11 cellular contexts compared by ENCODE assay signal in genomic region chr12:105740970-105741725, GRCh38.
A peak's percentile ranks its signal among the peaks of the same experiment; 100 is the strongest.
DNase-seq lines count a peak whose midpoint lies in the region; ATAC-seq and TF ChIP-seq lines count a peak whose summit lies in the region.
"Had no signal": no experiment of that assay in that cellular context is flagged by ENCODE, and none has a peak within 500 bp of the region (broad histone marks: within the 10 kb centered on the region; RNA-seq: fewer than 3 reads in every experiment).

No MANE protein-coding gene starts in this region.

- H3K9me3 Mint-ChIP-seq in CD14-positive monocyte: peaks cover 0 to 3% (median 0%) of the 10 kb centered on the region in 7 donors
- H3K9me3 Mint-ChIP-seq: activated T-cell treated with anti-CD3 and anti-CD28 coated beads, Interleukin-2, amount 50 U/mL, for 24 hours had no signal

- no peak overlapping the region for H3K27ac ChIP-seq in OCI-LY3 (ENCODE audit: low read length)
- no peak overlapping the region for H3K27ac ChIP-seq in Karpas-422 (ENCODE audit: low read length)

- in situ Hi-C loops in G401 (cut with HindIII; ENCODE audit: low sequenced_read_pairs): no loop called here

- H3K9ac ChIP-seq in OCI-LY3 (ENCODE audit: low read length) (no peak overlapping the region), Karpas-422 (ENCODE audit: low read length) (no peak overlapping the region)

- H3K27me3 Mint-ChIP-seq in CD14-positive monocyte (ENCODE audit: low read depth in 3 of 3): peaks cover 0 to 1% (median 0%) of the 10 kb centered on the region in 3 donors

- no peak overlapping the region for H3K27ac Mint-ChIP-seq in CD14-positive monocyte
- H3K27ac Mint-ChIP-seq: activated T-cell treated with anti-CD3 and anti-CD28 coated beads, Interleukin-2, amount 50 U/mL, for 24 hours had no signal

- H2AFZ ChIP-seq in OCI-LY3 (ENCODE audit: low read depth, low read length): 0 out of 2 replicates have a peak overlapping the region, but pooled peaks have one; percentile 24
- H2AFZ ChIP-seq in Karpas-422 (ENCODE audit: low read length): no peak overlapping the region

- H3K36me3 Mint-ChIP-seq in CD14-positive monocyte: no peaks in the 10 kb centered on the region

- H3K9me3 ChIP-seq in OCI-LY3 (ENCODE audit: insufficient read depth, low read length) (no peaks in the 10 kb centered on the region), Karpas-422 (ENCODE audit: low read length) (no peaks in the 10 kb centered on the region)

- intact Hi-C loops in Right ventricle myocardium superior (cut with DNase I) (no loop called here), CD14-positive monocyte (cut with micrococcal nuclease) (no loop called here)

- H3K4me3 Mint-ChIP-seq in CD14-positive monocyte: no peak overlapping the region
- H3K4me3 Mint-ChIP-seq: activated T-cell treated with anti-CD3 and anti-CD28 coated beads, Interleukin-2, amount 50 U/mL, for 24 hours had no signal

- DNase-seq in G401 (ENCODE audit: low spot score) (peak; percentile 95), Right ventricle myocardium superior (peak; percentile 68), pulmonary artery endothelial cell (ENCODE audit: low read depth, low spot score) (peak; percentile 19), CD14-positive monocyte (ENCODE audit: low spot score) (no peak), NCI-H510A (lab: John Stamatoyannopoulos, UW) (no peak), Karpas-422 (no peak)
- DNase-seq: activated T-cell treated with anti-CD3 and anti-CD28 coated beads, Interleukin-2, amount 50 U/mL, for 24 hours; KBM-7; SW 1271 had no signal

- H3K79me2 ChIP-seq in OCI-LY3 (ENCODE audit: low read length) (no peaks in the 10 kb centered on the region), Karpas-422 (ENCODE audit: low read length) (no peaks in the 10 kb centered on the region)

- peak; percentile 59 for ATAC-seq in Right ventricle myocardium superior (ENCODE audit: poor library complexity)
- ATAC-seq in GM18498 (IDR thresholded peaks at IDR 0.05; ENCODE audit: unreplicated experiment): no peak

- H3K4me1 ChIP-seq in OCI-LY3 (ENCODE audit: low read length): no peaks in the 10 kb centered on the region
- H3K4me1 ChIP-seq in Karpas-422 (ENCODE audit: low read length): no peaks in the 10 kb centered on the region

- H3K27me3 ChIP-seq in OCI-LY3 (ENCODE audit: low read depth, low read length): no peaks in the 10 kb centered on the region
- 0 out of 2 replicates have a peak, but pooled peaks cover 3% of the 10 kb centered on the region for H3K27me3 ChIP-seq in Karpas-422 (ENCODE audit: low read length)

- TF ChIP-seq CTCF in OCI-LY3 (IDR thresholded peaks at IDR 0.05; ENCODE audit: low read depth, low read length) (no peak), CD14-positive monocyte (IDR thresholded peaks at IDR 0.05) (no peak)

- H3K4me3 ChIP-seq in OCI-LY3 (ENCODE audit: low read length): no peak overlapping the region
- H3K4me3 ChIP-seq in Karpas-422 (ENCODE audit: low read length): no peak overlapping the region

- no peaks in the 10 kb centered on the region for H3K9me2 ChIP-seq in Karpas-422 (replicated peaks; ENCODE audit: insufficient read depth, low read length)

- H3K36me3 ChIP-seq in OCI-LY3 (replicated peaks; ENCODE audit: low read depth, low read length) (no peaks in the 10 kb centered on the region), Karpas-422 (ENCODE audit: insufficient read depth, low read length) (no peaks in the 10 kb centered on the region)

- H3K4me2 ChIP-seq in OCI-LY3 (ENCODE audit: low read length) (no peak overlapping the region), Karpas-422 (ENCODE audit: low read depth, low read length, poor library complexity, severe bottlenecking) (no peak overlapping the region)

- no peaks in the 10 kb centered on the region for H4K20me1 ChIP-seq in OCI-LY3 (ENCODE audit: insufficient read depth, low read length)
- no peaks in the 10 kb centered on the region for H4K20me1 ChIP-seq in Karpas-422 (ENCODE audit: insufficient read depth, low read depth, low read length)

- H3K4me1 Mint-ChIP-seq in CD14-positive monocyte: no peaks in the 10 kb centered on the region

Comparison
In these comparisons a context has a peak if more than half of its experiments do, and no peak if none do; other contexts are left out.
1. DNase-seq: peak in G401 (single experiment), Right ventricle myocardium superior (single experiment) and pulmonary artery endothelial cell (single experiment); none in CD14-positive monocyte (single experiment), NCI-H510A (single experiment) and Karpas-422 (single experiment).